ENCODE assay signal across 17 cellular contexts in the genomic region with DNA sequence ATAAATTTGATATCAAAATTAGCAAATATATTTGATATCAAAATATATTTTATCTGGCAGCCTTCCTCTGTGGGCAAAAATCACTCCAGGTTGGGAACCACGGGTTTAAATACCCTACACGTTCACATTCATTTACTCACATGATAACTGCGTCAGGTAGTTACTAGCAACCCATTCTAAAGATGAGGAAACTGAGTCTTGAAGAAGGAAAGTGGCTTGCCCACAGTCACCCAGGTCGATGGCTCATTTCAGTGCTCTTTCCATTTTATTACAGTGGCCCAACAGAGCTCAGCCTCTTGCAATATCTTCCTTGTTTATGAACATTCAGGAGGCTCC. TPM values are rescaled to one million over a fixed set of nuclear protein-coding genes. Genes with fewer than 3 reads are reported as not detected.
DNase-seq lines count a peak whose midpoint lies in the region; ATAC-seq, FAIRE-seq and TF ChIP-seq lines count a peak whose summit lies in the region.
"Had no signal": no experiment of that assay in that cellular context is flagged by ENCODE, and none has a peak within 500 bp of the region (broad histone marks: within the 10 kb centered on the region; RNA-seq: fewer than 3 reads in every experiment).

No MANE protein-coding gene starts in this region.

- H2BK5ac ChIP-seq in H1 (ENCODE audit: low read depth, low read length) = peak overlapping the region; percentile 77; the same call in 1 of the 2 replicates

- H3K14ac ChIP-seq in H1 (ENCODE audit: insufficient read length) = no peak overlapping the region

- H3K36me3 Mint-ChIP-seq in WTC11 (no peaks in the 10 kb centered on the region), neural progenitor cell (no peaks in the 10 kb centered on the region)
- H3K36me3 Mint-ChIP-seq: CD8-positive, alpha-beta T cell had no signal

- FAIRE-seq in H1 (lab: Jason Lieb, UNC) = no peak
- FAIRE-seq: GM12878, HTR-8/SVneo had no signal

- H4K8ac ChIP-seq in H1 (ENCODE audit: extremely low read depth, insufficient read depth, low read length) = no peak overlapping the region

- H4K20me1 ChIP-seq in H1 (replicated peaks in 1 of 2; ENCODE audit: control insufficient read depth in 1 of 2, insufficient read depth in 2 of 2, low read length in 2 of 2) = no peaks in the 10 kb centered on the region
- peaks cover 24% of the 10 kb centered on the region for H4K20me1 ChIP-seq in neural progenitor cell (ENCODE audit: low read depth)
- H4K20me1 ChIP-seq: BLaER1 treated with 17β-estradiol and CSF1 and Interleukin-3, amounts not matched to agents 10 nM and 100 nM had no signal

- no peak overlapping the region for H4K5ac ChIP-seq in H1 (ENCODE audit: insufficient read length, low read depth, low read length)

- H3K4me1 Mint-ChIP-seq in WTC11 = peaks cover 59% of the 10 kb centered on the region
- H3K4me1 Mint-ChIP-seq in neural progenitor cell = peaks cover 68% of the 10 kb centered on the region
- H3K4me1 Mint-ChIP-seq: B cell had no signal

- H3K23me2 ChIP-seq in H1 (ENCODE audit: low read depth, low read length) = no peaks in the 10 kb centered on the region

- peak overlapping the region; percentile 75 for H3K27ac ChIP-seq in HUES48 (ENCODE audit: low read depth, low read length)
- H3K27ac ChIP-seq in H1 (ENCODE audit: low read depth, low read length) = no peak overlapping the region
- no peak overlapping the region for H3K27ac ChIP-seq in neural progenitor cell
- H3K27ac ChIP-seq: BLaER1 treated with 17β-estradiol and CSF1 and Interleukin-3, amounts not matched to agents 10 nM and 100 nM had no signal

- H3K9me3 ChIP-seq in HUES48 (ENCODE audit: control insufficient read depth, insufficient read depth, low read length) (no peaks in the 10 kb centered on the region), H1 (ENCODE audit: insufficient read depth in 2 of 2, low read depth in 1 of 2, low read length in 1 of 2) (no peaks in the 10 kb centered on the region), neural progenitor cell (ENCODE audit: low read depth) (no peaks in the 10 kb centered on the region)

- H2BK20ac ChIP-seq in H1 (ENCODE audit: low read length) = peak overlapping the region; percentile 13; the same call in 1 of the 2 replicates

- H3K9me3 Mint-ChIP-seq in WTC11 (no peaks in the 10 kb centered on the region), neural progenitor cell (no peaks in the 10 kb centered on the region)
- H3K9me3 Mint-ChIP-seq: CD8-positive, alpha-beta T cell; H9 had no signal

- TF ChIP-seq RAD21 in H1 (IDR thresholded peaks at IDR 0.05 in 1 of 2, conservative IDR thresholded peaks at IDR 0.05 in 1 of 2; ENCODE audit: low read depth in 2 of 2, low read length in 2 of 2) = no peak

- H2BK120ac ChIP-seq in H1 (replicated peaks; ENCODE audit: low read depth, low read length) = no peak overlapping the region

- H3K4ac ChIP-seq in H1 (replicated peaks; ENCODE audit: insufficient read length, low read depth, low read length) = no peak overlapping the region

- peaks cover 63% of the 10 kb centered on the region for H3F3A ChIP-seq in neural progenitor cell (ENCODE audit: low read depth)

- no peak overlapping the region for H3K56ac ChIP-seq in H1 (replicated peaks; ENCODE audit: insufficient read length, low read depth, low read length)

- H2BK12ac ChIP-seq in H1 (ENCODE audit: low read depth, low read length) = peak overlapping the region; percentile 53; the same call in 1 of the 2 replicates

- no peak overlapping the region for H3K9ac ChIP-seq in HUES48 (ENCODE audit: low read depth, low read length)
- no peak overlapping the region for H3K9ac ChIP-seq in H1 (replicated peaks in 1 of 4; ENCODE audit: extremely low read depth in 1 of 4, low read depth in 3 of 4, low read length in 3 of 4)
- H3K9ac ChIP-seq in neural progenitor cell = no peak overlapping the region
- H3K9ac ChIP-seq: BLaER1 treated with 17β-estradiol and CSF1 and Interleukin-3, amounts not matched to agents 10 nM and 100 nM had no signal

- H2BK15ac ChIP-seq in H1 (ENCODE audit: low read length) = peak overlapping the region; percentile 93; the same call in 1 of the 2 replicates

- H3K79me2 ChIP-seq in H1 (ENCODE audit: control insufficient read depth in 1 of 2, insufficient read depth in 2 of 2, low read length in 2 of 2) (no peaks in the 10 kb centered on the region), neural progenitor cell (ENCODE audit: low read depth) (no peaks in the 10 kb centered on the region)

- H3K27ac Mint-ChIP-seq in WTC11 (peak overlapping the region; percentile 3; the same call in 1 of the 2 replicates), neural progenitor cell (peak overlapping the region; percentile 72)
- H3K27ac Mint-ChIP-seq: B cell; CD8-positive, alpha-beta T cell had no signal

- TF ChIP-seq CTCF in WTC11 (IDR thresholded peaks at IDR 0.05) = no peak
- TF ChIP-seq CTCF in H1 (IDR thresholded peaks at IDR 0.05; ENCODE audit: control extremely low read depth in 1 of 3, insufficient read depth in 1 of 3, low read depth in 1 of 3, low read length in 3 of 3) = no peak
- TF ChIP-seq CTCF in neural progenitor cell (IDR thresholded peaks at IDR 0.05) = no peak
- no peak for TF ChIP-seq CTCF in foreskin fibroblast (IDR thresholded peaks at IDR 0.05; ENCODE audit: low read depth, low read length)

- DNase-seq in WTC11 (ENCODE audit: low spot score) (no peak), H1 (ENCODE audit: low read depth in 1 of 2, low spot score in 2 of 2) (no peak), neural progenitor cell (ENCODE audit: low spot score) (no peak), foreskin fibroblast (no peak), EL (no peak), cerebellar cortex (ENCODE audit: low spot score) (no peak)
- no peak for DNase-seq in stimulated activated naive CD4-positive, alpha-beta T cell (lab: John Stamatoyannopoulos, UW)
- DNase-seq: Calu3; CD8-positive, alpha-beta T cell; DMS79 treated with DMSO at 0.1 percent for 48 hours; GOT3 had no signal

- no peaks in the 10 kb centered on the region for H3K79me1 ChIP-seq in H1 (ENCODE audit: low read depth, low read length)

- H3K27me3 Mint-ChIP-seq in WTC11 (ENCODE audit: low read depth) = peaks cover 7% of the 10 kb centered on the region; the same call in 1 of the 2 replicates
- H3K27me3 Mint-ChIP-seq in neural progenitor cell (ENCODE audit: insufficient read depth, low read depth) = peaks cover 26% of the 10 kb centered on the region

- no peak overlapping the region for H3K23ac ChIP-seq in H1 (ENCODE audit: insufficient read length)

- H2AFZ ChIP-seq in H1 (ENCODE audit: low read length) (no peak overlapping the region), neural progenitor cell (replicated peaks) (no peak overlapping the region)

- peaks cover 54% of the 10 kb centered on the region for H3K4me1 ChIP-seq in HUES48 (ENCODE audit: control insufficient read depth, insufficient read depth, low read length)
- H3K4me1 ChIP-seq in H1 (replicated peaks in 1 of 4; ENCODE audit: control insufficient read depth in 3 of 4, insufficient read depth in 4 of 4, low read length in 3 of 4) = peaks cover 24 to 43% (median 34%) of the 10 kb centered on the region in 4 experiments
- H3K4me1 ChIP-seq in neural progenitor cell = peaks cover 60% of the 10 kb centered on the region

- no peak for TF ChIP-seq POLR2A in H1 (IDR thresholded peaks at IDR 0.05; ENCODE audit: control extremely low read depth in 1 of 2, low read depth in 2 of 2, low read length in 2 of 2)

- H3K4me3 Mint-ChIP-seq in WTC11 = no peak overlapping the region
- peak overlapping the region; percentile 10 for H3K4me3 Mint-ChIP-seq in neural progenitor cell
- H3K4me3 Mint-ChIP-seq: B cell; CD8-positive, alpha-beta T cell had no signal

- H3K4me3 ChIP-seq in HUES48 (ENCODE audit: low read depth, low read length) (peak overlapping the region; percentile 4; the same call in 1 of the 2 replicates), H1 (ENCODE audit: extremely low read depth in 1 of 4, insufficient read depth in 2 of 4, low read depth in 3 of 4, low read length in 4 of 4) (no peak overlapping the region; a peak in 1 of 8 replicates), neural progenitor cell (no peak overlapping the region), foreskin fibroblast (ENCODE audit: low read depth in 1 of 2, low read length in 2 of 2) (no peak overlapping the region)
- H3K4me3 ChIP-seq: BLaER1 treated with 17β-estradiol and CSF1 and Interleukin-3, amounts not matched to agents 10 nM and 100 nM; GM12878 had no signal

- CTCF ChIA-PET in WTC11 (lab: Charles Lee) = interaction anchor here (0.9 to 4.5 kb wide), 9 partner anchors 9 to 167 kb away, joined by 3 to 30 read pairs (median 5); a partner anchor contains a TSS
- CTCF ChIA-PET in H1 (lab: Charles Lee; ENCODE audit: partially characterized antibody) = interaction anchor here (0.6 to 3.6 kb wide), 12 partner anchors 9 to 163 kb away, joined by 3 to 19 read pairs (median 4); no protein-coding TSS in a partner anchor

- no peak overlapping the region for H2AK5ac ChIP-seq in H1 (ENCODE audit: low read depth, low read length)

- H3K36me3 ChIP-seq in HUES48 (ENCODE audit: control insufficient read depth, insufficient read depth, low read length) (no peaks in the 10 kb centered on the region), H1 (ENCODE audit: control insufficient read depth in 2 of 4, insufficient read depth in 4 of 4, low read length in 3 of 4) (no peaks in the 10 kb centered on the region), neural progenitor cell (no peaks in the 10 kb centered on the region)
- H3K36me3 ChIP-seq: BLaER1 treated with 17β-estradiol and CSF1 and Interleukin-3, amounts not matched to agents 10 nM and 100 nM had no signal

- no peak for TF ChIP-seq EP300 in H1 (IDR thresholded peaks at IDR 0.05; ENCODE audit: borderline replicate concordance in 1 of 2, low read depth in 2 of 2, low read length in 2 of 2)

- H3K4me2 ChIP-seq in H1 (ENCODE audit: insufficient read depth in 1 of 2, low read depth in 2 of 2, low read length in 2 of 2) = peak overlapping the region; percentile 40 to 57; a peak in 3 of 4 replicates
- H3K4me2 ChIP-seq in neural progenitor cell = peak overlapping the region; percentile 67
- H3K4me2 ChIP-seq: BLaER1 treated with 17β-estradiol and CSF1 and Interleukin-3, amounts not matched to agents 10 nM and 100 nM had no signal

- POLR2A ChIA-PET in WTC11 (lab: Charles Lee) (no interaction called here), H1 (lab: Charles Lee; ENCODE audit: partially characterized antibody) (interaction anchor here (0.6 to 2.0 kb wide), 7 partner anchors 11 to 194 kb away, joined by 3 to 8 read pairs (median 4); a partner anchor contains a TSS)

- no peak overlapping the region for H4K91ac ChIP-seq in H1 (replicated peaks; ENCODE audit: insufficient read length, low read length)

- WGBS in H1 (ENCODE audit: extremely low coverage in 1 of 2, insufficient coverage in 1 of 2, insufficient read length in 1 of 2, insufficient replicate concordance in 2 of 2, low coverage in 1 of 2, low lambda C conversion rate in 2 of 2, missing lambda C conversion rate in 1 of 2), 2 experiments = 84% methylated on average over 4 of the region's 4 CpGs; no CpG with 5 or more reads in 1 of the 2 experiments

- no peaks in the 10 kb centered on the region for H3K27me3 ChIP-seq in HUES48 (ENCODE audit: control insufficient read depth, insufficient read depth, low read length)
- H3K27me3 ChIP-seq in H1 (replicated peaks in 1 of 4; ENCODE audit: control insufficient read depth in 3 of 4, extremely low read depth in 1 of 4, insufficient read depth in 3 of 4, low read length in 3 of 4) = no peaks in the 10 kb centered on the region; a peak in 1 of 7 replicates
- H3K27me3 ChIP-seq in neural progenitor cell = peaks cover 49% of the 10 kb centered on the region
- H3K27me3 ChIP-seq: BLaER1 treated with 17β-estradiol and CSF1 and Interleukin-3, amounts not matched to agents 10 nM and 100 nM had no signal

- peak overlapping the region; percentile 93 for H3K18ac ChIP-seq in H1 (ENCODE audit: extremely low read depth, low read length)

- ATAC-seq in WTC11 = no peak
- ATAC-seq: CD8-positive, alpha-beta T cell; GM12878 had no signal

RNA-seq across cellular contexts. Expression of a gene that starts 19.2 kb away (rescaled TPM):
- total RNA-seq in WTC11 (2021) (33.0 to 34.1 TPM (median 33.3 TPM) in 3 replicates), neural progenitor cell (ENCODE audit: low replicate concordance) (50.5 and 71.3 TPM in 2 replicates)
- 32.5 and 32.9 TPM in 2 replicates for total RNA-seq in H1 (2021; fragmentation: NEBNext Ultra II Directional; extraction: Animal tissue kit (Norgen Biotek cat#: 25700))
- polyA plus RNA-seq in H1 (2011; rRNA removed) = 11.0 and 11.5 TPM in 2 replicates
- polyA plus RNA-seq in H1 (2011; cell fraction: cytosol; rRNA removed) = 9.9 TPM
- polyA plus RNA-seq in H1 (2011; cell fraction: nucleus; rRNA removed) = 17.0 TPM
- polyA plus RNA-seq in H1 (2012, experiment 1 of 2) = 8.7 to 16.6 TPM (median 13.3 TPM) in 4 replicates
- 1.1 TPM for polyA plus RNA-seq in H1 (2012, experiment 2 of 2)
- 13.0 TPM for polyA plus RNA-seq in H1 (2013, experiment 1 of 2)
- polyA plus RNA-seq in H1 (2013, experiment 2 of 2) = 14.4 TPM
- 38.4 and 52.2 TPM in 2 replicates for polyA minus RNA-seq in H1 (2011; rRNA and poly(A)+ RNA removed)
- 25.5 TPM for polyA minus RNA-seq in H1 (2011; cell fraction: cytosol; rRNA and poly(A)+ RNA removed)
- 43.3 TPM for polyA minus RNA-seq in H1 (2011; cell fraction: nucleus; rRNA and poly(A)+ RNA removed)
- total RNA-seq: B cell had no signal
